17 cellular contexts compared by ENCODE assay signal in the genomic region with DNA sequence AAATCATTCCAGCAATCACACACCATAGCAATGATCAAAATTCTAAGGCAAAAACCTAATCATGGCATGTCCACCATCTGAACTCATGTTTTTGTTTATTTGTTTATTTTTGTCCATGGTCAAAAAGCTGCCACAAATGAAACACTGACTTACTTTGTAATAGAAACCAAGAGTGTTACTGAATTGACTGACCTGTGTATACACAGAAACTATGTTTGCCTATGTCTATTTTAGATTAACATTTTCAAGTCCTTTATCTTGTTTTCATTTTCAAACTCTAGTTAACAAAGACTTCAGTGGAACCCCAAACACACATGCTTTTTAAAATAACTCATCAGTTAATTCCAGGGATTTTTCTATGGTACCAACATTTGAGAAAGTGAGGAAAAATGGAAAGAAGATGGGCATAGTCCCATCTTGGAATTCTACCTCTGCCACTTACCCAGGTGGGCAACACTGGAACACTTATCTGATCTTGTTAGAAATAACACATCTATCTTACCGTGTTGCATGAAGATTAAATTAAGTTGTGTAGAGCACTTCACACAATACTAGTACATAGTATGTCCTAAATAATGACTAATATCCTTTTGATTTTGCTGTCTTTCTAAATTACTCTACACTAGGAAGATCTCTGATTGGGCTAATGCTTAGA. TPM values are rescaled to one million over a fixed set of nuclear protein-coding genes. Genes with fewer than 3 reads are reported as not detected.
DNase-seq lines count a peak whose midpoint lies in the region; ATAC-seq, FAIRE-seq and TF ChIP-seq lines count a peak whose summit lies in the region.
"Had no signal": no experiment of that assay in that cellular context is flagged by ENCODE, and none has a peak within 500 bp of the region (broad histone marks: within the 10 kb centered on the region; RNA-seq: fewer than 3 reads in every experiment).

No MANE protein-coding gene starts in this region.

- no peak for DNase-seq in activated T-helper 2 cell treated with anti-CD3 and anti-CD28 coated beads, Interferon-gamma antibody, Interleukin-2, Interleukin-4, amounts not matched to agents 10 μg/mL and 5 μg/mL and 100 μg/mL, durations not matched to agents 14 hours and 24 hours and 36 hours (ENCODE audit: low spot score)
- DNase-seq in kidney = no peak
- DNase-seq: activated naive CD8-positive, alpha-beta T cell treated with anti-CD3 and anti-CD28 coated beads for 36 hours; CD8-positive, alpha-beta memory T cell; naive B cell; right lobe of liver; T1000 had no signal

- no peaks in the 10 kb centered on the region for H3K36me3 ChIP-seq in skeletal muscle tissue (ENCODE audit: control insufficient read depth in 3 of 3, insufficient read depth in 3 of 3, low read length in 3 of 3)
- no peaks in the 10 kb centered on the region for H3K36me3 ChIP-seq in kidney (ENCODE audit: control insufficient read depth in 1 of 2, insufficient read depth in 2 of 2, low read length in 2 of 2)
- H3K36me3 ChIP-seq: right lobe of liver had no signal

- H3K4me3 Mint-ChIP-seq in activated T-helper 2 cell treated with anti-CD3 and anti-CD28 coated beads, Interferon-gamma antibody, Interleukin-2, Interleukin-4, amounts not matched to agents 10 μg/mL and 5 μg/mL and 100 μg/mL, durations not matched to agents 14 hours and 24 hours and 36 hours (ENCODE audit: low read depth) = no peak overlapping the region
- H3K4me3 Mint-ChIP-seq: activated naive CD8-positive, alpha-beta T cell treated with anti-CD3 and anti-CD28 coated beads for 36 hours; CD8-positive, alpha-beta memory T cell; naive B cell had no signal

- H3K4me1 Mint-ChIP-seq in activated T-helper 2 cell treated with anti-CD3 and anti-CD28 coated beads, Interferon-gamma antibody, Interleukin-2, Interleukin-4, amounts not matched to agents 10 μg/mL and 5 μg/mL and 100 μg/mL, durations not matched to agents 14 hours and 24 hours and 36 hours (ENCODE audit: low read depth) = no peaks in the 10 kb centered on the region
- H3K4me1 Mint-ChIP-seq: activated naive CD8-positive, alpha-beta T cell treated with anti-CD3 and anti-CD28 coated beads for 36 hours; CD8-positive, alpha-beta memory T cell; naive B cell had no signal

- H3K27ac ChIP-seq in skeletal muscle tissue (ENCODE audit: low read depth, low read length) (peak overlapping the region; percentile 5), kidney (ENCODE audit: low read depth in 2 of 2, low read length in 2 of 2) (no peak overlapping the region)
- H3K27ac ChIP-seq: right lobe of liver, RWPE1 had no signal

- peak; percentile 50 for ATAC-seq in GM19328 (IDR thresholded peaks at IDR 0.05; ENCODE audit: unreplicated experiment)
- peak; percentile 79 for ATAC-seq in HG02571 (IDR thresholded peaks at IDR 0.05; ENCODE audit: unreplicated experiment)
- peak; percentile 60 for ATAC-seq in HG03432 (IDR thresholded peaks at IDR 0.05; ENCODE audit: unreplicated experiment)
- no peak for ATAC-seq in GM18505 (IDR thresholded peaks at IDR 0.05; ENCODE audit: unreplicated experiment)
- ATAC-seq: right lobe of liver had no signal

- H3K9me3 Mint-ChIP-seq in activated T-helper 2 cell treated with anti-CD3 and anti-CD28 coated beads, Interferon-gamma antibody, Interleukin-2, Interleukin-4, amounts not matched to agents 10 μg/mL and 5 μg/mL and 100 μg/mL, durations not matched to agents 14 hours and 24 hours and 36 hours = no peaks in the 10 kb centered on the region
- H3K9me3 Mint-ChIP-seq: activated naive CD8-positive, alpha-beta T cell treated with anti-CD3 and anti-CD28 coated beads for 36 hours; naive B cell had no signal

- H3K27ac Mint-ChIP-seq in activated T-helper 2 cell treated with anti-CD3 and anti-CD28 coated beads, Interferon-gamma antibody, Interleukin-2, Interleukin-4, amounts not matched to agents 10 μg/mL and 5 μg/mL and 100 μg/mL, durations not matched to agents 14 hours and 24 hours and 36 hours = no peak overlapping the region
- H3K27ac Mint-ChIP-seq: activated naive CD8-positive, alpha-beta T cell treated with anti-CD3 and anti-CD28 coated beads for 36 hours; CD8-positive, alpha-beta memory T cell; naive B cell had no signal

- no peak for FAIRE-seq in kidney (lab: Jason Lieb, UNC)
- FAIRE-seq: GM19239 had no signal

- no peak for TF ChIP-seq CTCF in kidney (IDR thresholded peaks at IDR 0.05; ENCODE audit: borderline replicate concordance, extremely low read depth, insufficient read depth)

- no peaks in the 10 kb centered on the region for H3K27me3 Mint-ChIP-seq in activated T-helper 2 cell treated with anti-CD3 and anti-CD28 coated beads, Interferon-gamma antibody, Interleukin-2, Interleukin-4, amounts not matched to agents 10 μg/mL and 5 μg/mL and 100 μg/mL, durations not matched to agents 14 hours and 24 hours and 36 hours (ENCODE audit: low read depth)
- H3K27me3 Mint-ChIP-seq: naive B cell had no signal

- H3K9ac ChIP-seq in skeletal muscle tissue (ENCODE audit: low read depth in 1 of 3, low read length in 3 of 3) (no peak overlapping the region), kidney (ENCODE audit: low read length in 2 of 2) (no peak overlapping the region)

- H3K36me3 Mint-ChIP-seq in activated T-helper 2 cell treated with anti-CD3 and anti-CD28 coated beads, Interferon-gamma antibody, Interleukin-2, Interleukin-4, amounts not matched to agents 10 μg/mL and 5 μg/mL and 100 μg/mL, durations not matched to agents 14 hours and 24 hours and 36 hours (ENCODE audit: low read depth) = no peaks in the 10 kb centered on the region
- H3K36me3 Mint-ChIP-seq: activated naive CD8-positive, alpha-beta T cell treated with anti-CD3 and anti-CD28 coated beads for 36 hours; CD8-positive, alpha-beta memory T cell; naive B cell had no signal

- H3K4me1 ChIP-seq in skeletal muscle tissue (ENCODE audit: control insufficient read depth in 3 of 3, insufficient read depth in 3 of 3, low read length in 3 of 3) (no peaks in the 10 kb centered on the region), kidney (ENCODE audit: control insufficient read depth in 1 of 2, insufficient read depth in 1 of 2, low read depth in 1 of 2, low read length in 2 of 2) (no peaks in the 10 kb centered on the region)
- H3K4me1 ChIP-seq: right lobe of liver had no signal

- intact Hi-C loops in activated T-helper 2 cell treated with anti-CD3 and anti-CD28 coated beads, Interferon-gamma antibody, Interleukin-2, Interleukin-4, amounts not matched to agents 10 μg/mL and 5 μg/mL and 100 μg/mL, durations not matched to agents 14 hours and 24 hours and 36 hours (cut with micrococcal nuclease) = no loop called here
- intact Hi-C loops in kidney (cut with DNase I) = no loop called here

- H3K4me3 ChIP-seq in skeletal muscle tissue (ENCODE audit: low read length in 3 of 3) (no peak overlapping the region), kidney (ENCODE audit: low read length in 2 of 2) (no peak overlapping the region)
- H3K4me3 ChIP-seq: right lobe of liver had no signal

- no peaks in the 10 kb centered on the region for H3K9me3 ChIP-seq in skeletal muscle tissue (ENCODE audit: control insufficient read depth in 3 of 3, low read length in 3 of 3)
- H3K9me3 ChIP-seq in kidney (ENCODE audit: control insufficient read depth in 1 of 2, low read length in 2 of 2) = no peaks in the 10 kb centered on the region
- H3K9me3 ChIP-seq: right lobe of liver had no signal

- TF ChIP-seq POLR2A in GM18505 (IDR thresholded peaks at IDR 0.05; ENCODE audit: borderline replicate concordance, extremely low read depth, insufficient read depth, insufficient read length) = no peak

- no peaks in the 10 kb centered on the region for H3K27me3 ChIP-seq in skeletal muscle tissue (ENCODE audit: control insufficient read depth in 3 of 3, insufficient read depth in 3 of 3, low read length in 3 of 3)
- H3K27me3 ChIP-seq: right lobe of liver had no signal

RNA-seq across cellular contexts. Expression of a gene that starts 6.4 kb away (rescaled TPM):
- total RNA-seq in skeletal muscle tissue (396 TPM), kidney (185 TPM)
- total RNA-seq in activated T-helper 2 cell treated with anti-CD3 and anti-CD28 coated beads, Interferon-gamma antibody, Interleukin-2, Interleukin-4, amounts not matched to agents 10 μg/mL and 5 μg/mL and 100 μg/mL, durations not matched to agents 14 hours and 24 hours and 36 hours = not detected in 2 replicates
- 102 TPM for polyA plus RNA-seq in kidney (ENCODE audit: insufficient read depth, low read depth, low replicate concordance)
- total RNA-seq: activated CD8-positive, alpha-beta memory T cell treated with anti-CD3 and anti-CD28 coated beads for 36 hours; activated naive CD8-positive, alpha-beta T cell treated with anti-CD3 and anti-CD28 coated beads for 36 hours; CD8-positive, alpha-beta memory T cell had no signal
- polyA plus RNA-seq: CD8-positive, alpha-beta memory T cell had no signal

RNA-seq across cellular contexts. Expression of a gene that starts 47.1 kb away (rescaled TPM):
- total RNA-seq in skeletal muscle tissue = 56.4 TPM
- total RNA-seq in activated T-helper 2 cell treated with anti-CD3 and anti-CD28 coated beads, Interferon-gamma antibody, Interleukin-2, Interleukin-4, amounts not matched to agents 10 μg/mL and 5 μg/mL and 100 μg/mL, durations not matched to agents 14 hours and 24 hours and 36 hours = not detected in 2 replicates
- not detected for total RNA-seq in kidney
- polyA plus RNA-seq in kidney (ENCODE audit: insufficient read depth, low read depth, low replicate concordance) = not detected
- total RNA-seq: activated CD8-positive, alpha-beta memory T cell treated with anti-CD3 and anti-CD28 coated beads for 36 hours; activated naive CD8-positive, alpha-beta T cell treated with anti-CD3 and anti-CD28 coated beads for 36 hours; CD8-positive, alpha-beta memory T cell; fibroblast of lung; kidney epithelial cell; right lobe of liver had no signal
- polyA plus RNA-seq: CD8-positive, alpha-beta memory T cell; fibroblast of lung had no signal

Comparison
In these comparisons a context has a peak if more than half of its experiments do, and no peak if none do; other contexts are left out.
1. RNA of a gene that starts 6.4 kb away (total RNA-seq): 396 TPM in skeletal muscle tissue (single experiment) and 185 TPM in kidney (single experiment); not detected in activated T-helper 2 cell treated with anti-CD3 and anti-CD28 coated beads, Interferon-gamma antibody, Interleukin-2, Interleukin-4, amounts not matched to agents 10 μg/mL and 5 μg/mL and 100 μg/mL, durations not matched to agents 14 hours and 24 hours and 36 hours; every median in the first group is over 100 times any median in the second.
2. RNA of a gene that starts 47.1 kb away (total RNA-seq): 56.4 TPM in skeletal muscle tissue (single experiment); not detected in activated T-helper 2 cell treated with anti-CD3 and anti-CD28 coated beads, Interferon-gamma antibody, Interleukin-2, Interleukin-4, amounts not matched to agents 10 μg/mL and 5 μg/mL and 100 μg/mL, durations not matched to agents 14 hours and 24 hours and 36 hours and not detected in kidney (single experiment); every median in the first group is over 10 times any median in the second.